Comparison of ENCODE assay signal across 36 cellular contexts in the genomic region with DNA sequence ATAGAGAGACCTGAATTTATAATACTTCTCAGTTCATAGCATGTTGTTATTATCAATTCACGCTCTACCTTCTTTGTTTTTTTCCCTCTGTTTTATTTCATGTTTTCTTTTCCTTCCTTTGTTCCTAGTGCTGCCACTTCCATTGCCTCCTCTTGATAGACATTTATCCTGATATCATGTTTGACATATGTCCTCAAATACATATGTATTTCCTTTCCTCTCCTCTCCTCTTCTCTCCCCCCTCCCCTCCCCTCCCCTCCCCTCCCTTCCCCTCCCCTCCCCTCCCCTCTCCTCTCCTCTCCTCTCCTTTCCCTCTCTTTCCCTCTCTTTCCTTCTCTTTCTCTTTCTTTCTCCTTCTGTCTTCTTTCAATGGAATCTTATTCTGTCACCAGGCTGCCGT.
DNase-seq lines count a peak whose midpoint lies in the region; ATAC-seq, FAIRE-seq and TF ChIP-seq lines count a peak whose summit lies in the region.
"Had no signal": no experiment of that assay in that cellular context is flagged by ENCODE, and none has a peak within 500 bp of the region (broad histone marks: within the 10 kb centered on the region; RNA-seq: fewer than 3 reads in every experiment).

No MANE protein-coding gene starts in this region.

- H3K27me3 ChIP-seq in HepG2 (ENCODE audit: control insufficient read depth in 1 of 2, insufficient read depth in 2 of 2, low read length in 2 of 2) = peaks cover 0 to 1% of the 10 kb centered on the region in 2 experiments; a peak in 2 of 5 replicates
- no peaks in the 10 kb centered on the region for H3K27me3 ChIP-seq in right lobe of liver
- H3K27me3 ChIP-seq: BE2C; BLaER1; BLaER1 treated with 17β-estradiol and CSF1 and Interleukin-3, amounts not matched to agents 10 nM and 100 nM had no signal

- in situ Hi-C loops in HepG2 (cut with HindIII; ENCODE audit: extremely low pct_ligation_motif_present, low pct_unique_long_range_greater_than_20kb) = no loop called here

- H3K36me3 ChIP-seq in HepG2 (replicated peaks in 1 of 2; ENCODE audit: control insufficient read depth in 1 of 2, insufficient read depth in 2 of 2, low read length in 2 of 2) (no peaks in the 10 kb centered on the region), right lobe of liver (no peaks in the 10 kb centered on the region)
- H3K36me3 ChIP-seq: BE2C; BLaER1; BLaER1 treated with 17β-estradiol and CSF1 and Interleukin-3, amounts not matched to agents 10 nM and 100 nM had no signal

- H2AFZ ChIP-seq in HepG2 (ENCODE audit: low read length) = no peak overlapping the region

- TF ChIP-seq CTCF in HepG2 (CRISPR knock-in tag; IDR thresholded peaks at IDR 0.05) = no peak
- TF ChIP-seq CTCF in right lobe of liver (IDR thresholded peaks at IDR 0.05) = no peak
- no peak for TF ChIP-seq CTCF in endothelial cell (IDR thresholded peaks at IDR 0.05; ENCODE audit: unreplicated experiment)

- H4K20me1 ChIP-seq in HepG2 (ENCODE audit: insufficient read depth, low read length) = no peaks in the 10 kb centered on the region
- H4K20me1 ChIP-seq: BLaER1; BLaER1 treated with 17β-estradiol and CSF1 and Interleukin-3, amounts not matched to agents 10 nM and 100 nM had no signal

- no peaks in the 10 kb centered on the region for H3K36me3 Mint-ChIP-seq in endothelial cell (ENCODE audit: low read depth, unreplicated experiment)
- H3K36me3 Mint-ChIP-seq: CD14-positive monocyte; CD4-positive, alpha-beta memory T cell; CD4-positive, CD25-positive, alpha-beta regulatory T cell; CD8-positive, alpha-beta memory T cell; CD8-positive, alpha-beta T cell had no signal

- H3K4me2 ChIP-seq in HepG2 (ENCODE audit: low read depth, low read length) = no peak overlapping the region
- H3K4me2 ChIP-seq: A549; BLaER1; BLaER1 treated with 17β-estradiol and CSF1 and Interleukin-3, amounts not matched to agents 10 nM and 100 nM had no signal

- 84% methylated on average over 2 of the region's 2 CpGs for WGBS in HepG2 (ENCODE audit: low lambda C conversion rate)
- 86% methylated on average over 1 of the region's 2 CpGs for WGBS in right lobe of liver (ENCODE audit: insufficient coverage, low coverage, low lambda C conversion rate, missing lambda C conversion rate)

- H3K4me1 Mint-ChIP-seq in endothelial cell (ENCODE audit: unreplicated experiment) = peaks cover 30% of the 10 kb centered on the region
- H3K4me1 Mint-ChIP-seq: B cell; CD14-positive monocyte; CD4-positive, alpha-beta memory T cell; CD4-positive, CD25-positive, alpha-beta regulatory T cell; CD8-positive, alpha-beta memory T cell had no signal

- H3K4me3 ChIP-seq in HepG2 (replicated peaks in 1 of 3; ENCODE audit: insufficient read depth in 1 of 3, low read depth in 2 of 3, low read length in 3 of 3) (no peak overlapping the region), right lobe of liver (no peak overlapping the region)
- H3K4me3 ChIP-seq: A549; BLaER1; BLaER1 treated with 17β-estradiol and CSF1 and Interleukin-3, amounts not matched to agents 10 nM and 100 nM had no signal

- H3K9ac ChIP-seq in HepG2 (ENCODE audit: insufficient read depth, low read depth, low read length) = no peak overlapping the region
- H3K9ac ChIP-seq: BLaER1; BLaER1 treated with 17β-estradiol and CSF1 and Interleukin-3, amounts not matched to agents 10 nM and 100 nM had no signal

- FAIRE-seq in HepG2 (lab: Jason Lieb, UNC) = no peak
- FAIRE-seq: A204.1, A549, D721Med had no signal

- TF ChIP-seq EP300 in HepG2 (IDR thresholded peaks at IDR 0.05; ENCODE audit: low read depth in 2 of 2, low read length in 2 of 2) (no peak), HepG2 (CRISPR knock-in tag; IDR thresholded peaks at IDR 0.05; ENCODE audit: borderline replicate concordance) (no peak)

- H3K9me3 Mint-ChIP-seq in endothelial cell (ENCODE audit: unreplicated experiment) = no peaks in the 10 kb centered on the region

- TF ChIP-seq RAD21 in HepG2 (CRISPR knock-in tag; IDR thresholded peaks at IDR 0.05) = no peak

- POLR2A ChIA-PET in HepG2 (lab: Yijun Ruan, JAX) = no interaction called here

- H3K4me3 Mint-ChIP-seq in endothelial cell (ENCODE audit: unreplicated experiment) = peak overlapping the region; percentile 92
- H3K4me3 Mint-ChIP-seq: B cell; CD14-positive monocyte; CD4-positive, alpha-beta memory T cell; CD4-positive, alpha-beta T cell; CD4-positive, CD25-positive, alpha-beta regulatory T cell; CD8-positive, alpha-beta memory T cell; CD8-positive, alpha-beta T cell had no signal

- no peaks in the 10 kb centered on the region for H3K27me3 Mint-ChIP-seq in endothelial cell (ENCODE audit: unreplicated experiment)
- H3K27me3 Mint-ChIP-seq: CD4-positive, alpha-beta memory T cell; CD4-positive, alpha-beta T cell; CD4-positive, CD25-positive, alpha-beta regulatory T cell; CD8-positive, alpha-beta memory T cell had no signal

- no peaks in the 10 kb centered on the region for H3K9me3 ChIP-seq in HepG2 (ENCODE audit: low read length)
- H3K9me3 ChIP-seq in right lobe of liver = no peaks in the 10 kb centered on the region
- H3K9me3 ChIP-seq: A549; BE2C; BLaER1; BLaER1 treated with 17β-estradiol and CSF1 and Interleukin-3, amounts not matched to agents 10 nM and 100 nM; Caco-2 had no signal

- intact Hi-C loops in HepG2 (cut with micrococcal nuclease; ENCODE audit: unreplicated experiment) (no loop called here), right lobe of liver (cut with DNase I) (no loop called here)

- H3K4me1 ChIP-seq in HepG2 (ENCODE audit: insufficient read depth, low read length) = no peaks in the 10 kb centered on the region
- H3K4me1 ChIP-seq in right lobe of liver = no peaks in the 10 kb centered on the region
- H3K4me1 ChIP-seq: A549; BLaER1; BLaER1 treated with 17β-estradiol and CSF1 and Interleukin-3, amounts not matched to agents 10 nM and 100 nM had no signal

- CTCF ChIA-PET in HepG2 (lab: Yijun Ruan, JAX; ENCODE audit: low intra/inter-chr PET ratio, low total read pairs) = no interaction called here

- no peak overlapping the region for H3K27ac ChIP-seq in HepG2 (ENCODE audit: extremely low read length, insufficient read depth, low read length)
- H3K27ac ChIP-seq in right lobe of liver = no peak overlapping the region
- H3K27ac ChIP-seq: 22Rv1; A549; BLaER1; BLaER1 treated with 17β-estradiol and CSF1 and Interleukin-3, amounts not matched to agents 10 nM and 100 nM; C4-2B had no signal

- peak overlapping the region; percentile 88 for H3K27ac Mint-ChIP-seq in endothelial cell (ENCODE audit: unreplicated experiment)
- H3K27ac Mint-ChIP-seq: B cell; CD4-positive, alpha-beta T cell; CD4-positive, CD25-positive, alpha-beta regulatory T cell; CD8-positive, alpha-beta memory T cell; CD8-positive, alpha-beta T cell had no signal

- peak; percentile 13 for DNase-seq in DMS53 (lab: John Stamatoyannopoulos, UW)
- no peak for DNase-seq in DMS53 treated with DMSO at 0.1 percent for 48 hours (lab: John Stamatoyannopoulos, UW; ENCODE audit: unreplicated experiment)
- DNase-seq in NCI-H748 treated with DMSO at 0.1 percent for 48 hours (lab: John Stamatoyannopoulos, UW) = peak; percentile 5
- no peak for DNase-seq in NCI-H748 (lab: John Stamatoyannopoulos, UW; ENCODE audit: unreplicated experiment)
- no peak for DNase-seq in HepG2 (ENCODE audit: low spot score)
- no peak for DNase-seq in right lobe of liver
- no peak for DNase-seq in endothelial cell (ENCODE audit: low spot score)
- no peak for DNase-seq in activated T-cell treated with anti-CD3 and anti-CD28 coated beads, Interleukin-2, amount 50 U/mL, for 48 hours
- DNase-seq: 8988T; ACHN; AML-193; BE2C; C1 segment of cervical spinal cord; Caco-2; Calu3; CD4-positive, alpha-beta memory T cell; CD4-positive, alpha-beta T cell; CD4-positive, CD25-positive, alpha-beta regulatory T cell; CD8-positive, alpha-beta memory T cell; CD8-positive, alpha-beta T cell; COR-L47; DMS 273 treated with DMSO at 0.1 percent for 48 hours; DMS153; DMS79; DMS79 treated with DMSO at 0.1 percent for 48 hours; DND-41; EL had no signal

- ATAC-seq in HepG2 = no peak
- ATAC-seq in right lobe of liver = no peak
- ATAC-seq: A549; CD8-positive, alpha-beta T cell had no signal

- TF ChIP-seq POLR2A in HepG2 (IDR thresholded peaks at IDR 0.05; ENCODE audit: insufficient read depth in 1 of 2, low read depth in 2 of 2, low read length in 2 of 2) = no peak
- TF ChIP-seq POLR2A in right lobe of liver (IDR thresholded peaks at IDR 0.05) = no peak

- H3K79me2 ChIP-seq in HepG2 (ENCODE audit: insufficient read depth, low read length) = no peaks in the 10 kb centered on the region

- BruUV-seq in HepG2 (replicated peaks; lab: Mats Ljungman, UMichigan) = no TSS peak

TF ChIP-seq in HepG2, 621 proteins besides CTCF, POLR2A, EP300 and RAD21 (continues in another document):
- TF ChIP-seq, protein P1, sequence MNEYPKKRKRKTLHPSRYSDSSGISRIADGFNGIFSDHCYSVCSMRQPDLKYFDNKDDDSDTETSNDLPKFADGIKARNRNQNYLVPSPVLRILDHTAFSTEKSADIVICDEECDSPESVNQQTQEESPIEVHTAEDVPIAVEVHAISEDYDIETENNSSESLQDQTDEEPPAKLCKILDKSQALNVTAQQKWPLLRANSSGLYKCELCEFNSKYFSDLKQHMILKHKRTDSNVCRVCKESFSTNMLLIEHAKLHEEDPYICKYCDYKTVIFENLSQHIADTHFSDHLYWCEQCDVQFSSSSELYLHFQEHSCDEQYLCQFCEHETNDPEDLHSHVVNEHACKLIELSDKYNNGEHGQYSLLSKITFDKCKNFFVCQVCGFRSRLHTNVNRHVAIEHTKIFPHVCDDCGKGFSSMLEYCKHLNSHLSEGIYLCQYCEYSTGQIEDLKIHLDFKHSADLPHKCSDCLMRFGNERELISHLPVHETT (CRISPR knock-in tag; conservative IDR thresholded peaks at IDR 0.05) = no peak
- TF ChIP-seq NFKBIZ (CRISPR knock-in tag; IDR thresholded peaks at IDR 0.05) (no peak), PCBP1 (IDR thresholded peaks at IDR 0.05; ENCODE audit: borderline replicate concordance, low read depth, low read length) (0 out of 2 replicates have a peak, but pooled peaks have one; percentile 75), HNRNPK (IDR thresholded peaks at IDR 0.05; ENCODE audit: low read depth, low read length, poor library complexity, severe bottlenecking) (peak; percentile 78)

Comparison
In these comparisons a context has a peak if more than half of its experiments do, and no peak if none do; other contexts are left out.
1. DNase-seq: peak in DMS53 (single experiment) and NCI-H748 treated with DMSO at 0.1 percent for 48 hours (single experiment); none in DMS53 treated with DMSO at 0.1 percent for 48 hours (single experiment), NCI-H748 (single experiment), HepG2 (single experiment), right lobe of liver (0 of 3), endothelial cell (single experiment) and activated T-cell treated with anti-CD3 and anti-CD28 coated beads, Interleukin-2, amount 50 U/mL, for 48 hours (0 of 2).